In the genomic region with DNA sequence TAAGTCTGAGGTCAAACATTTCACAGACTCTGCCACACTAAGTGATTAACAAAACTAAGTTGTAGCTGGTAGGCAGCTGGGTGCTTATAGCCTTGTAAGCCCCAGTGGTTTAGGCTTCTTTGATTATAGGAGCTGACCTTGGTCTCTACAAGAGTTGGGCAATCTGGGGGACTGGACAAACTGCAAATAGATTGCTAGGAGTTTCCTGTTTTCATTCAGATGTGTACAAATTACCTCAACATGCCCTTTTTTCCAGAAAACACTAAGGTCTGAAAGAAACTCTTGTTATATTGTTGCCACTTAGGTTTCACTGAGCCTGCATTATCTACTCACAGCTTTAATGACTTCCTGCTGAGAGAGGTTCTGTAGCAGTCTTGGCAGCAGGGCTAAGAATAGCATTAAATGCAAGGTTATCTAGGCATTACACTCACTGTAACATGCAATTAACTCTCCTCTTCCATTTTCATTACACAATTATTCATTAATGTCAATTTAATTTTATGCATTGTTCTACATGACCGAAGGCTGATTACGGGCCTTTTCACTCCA, we compare ENCODE assay signal across 1 cellular context.
TF ChIP-seq lines count a peak whose summit lies in the region.

No MANE protein-coding gene starts in this region.

TF ChIP-seq in HepG2, 621 proteins besides CTCF, POLR2A, EP300 and RAD21 (continued from another document and continues in another):
- TF ChIP-seq, protein P1, sequence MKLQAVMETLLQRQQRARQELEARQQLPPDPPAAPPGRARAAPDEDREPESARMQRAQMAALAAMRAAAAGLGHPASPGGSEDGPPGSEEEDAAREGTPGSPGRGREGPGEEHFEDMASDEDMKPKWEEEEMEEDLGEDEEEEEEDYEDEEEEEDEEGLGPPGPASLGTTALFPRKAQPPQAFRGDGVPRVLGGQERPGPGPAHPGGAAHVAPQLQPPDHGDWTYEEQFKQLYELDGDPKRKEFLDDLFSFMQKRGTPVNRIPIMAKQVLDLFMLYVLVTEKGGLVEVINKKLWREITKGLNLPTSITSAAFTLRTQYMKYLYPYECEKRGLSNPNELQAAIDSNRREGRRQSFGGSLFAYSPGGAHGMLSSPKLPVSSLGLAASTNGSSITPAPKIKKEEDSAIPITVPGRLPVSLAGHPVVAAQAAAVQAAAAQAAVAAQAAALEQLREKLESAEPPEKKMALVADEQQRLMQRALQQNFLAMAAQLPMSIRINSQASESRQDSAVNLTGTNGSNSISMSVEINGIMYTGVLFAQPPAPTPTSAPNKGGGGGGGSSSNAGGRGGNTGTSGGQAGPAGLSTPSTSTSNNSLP (IDR thresholded peaks at IDR 0.05; ENCODE audit: low read depth, low read length) = peak; percentile 30; the same call in 1 of the 2 replicates
- TF ChIP-seq PRPF4 (IDR thresholded peaks at IDR 0.05; ENCODE audit: low read depth, low read length, poor library complexity, severe bottlenecking) = no peak
- 0 out of 2 replicates have a peak, but pooled peaks have one; percentile 38 for TF ChIP-seq NCOR1 (IDR thresholded peaks at IDR 0.05; ENCODE audit: borderline replicate concordance, low read length)
- TF ChIP-seq, protein P2, sequence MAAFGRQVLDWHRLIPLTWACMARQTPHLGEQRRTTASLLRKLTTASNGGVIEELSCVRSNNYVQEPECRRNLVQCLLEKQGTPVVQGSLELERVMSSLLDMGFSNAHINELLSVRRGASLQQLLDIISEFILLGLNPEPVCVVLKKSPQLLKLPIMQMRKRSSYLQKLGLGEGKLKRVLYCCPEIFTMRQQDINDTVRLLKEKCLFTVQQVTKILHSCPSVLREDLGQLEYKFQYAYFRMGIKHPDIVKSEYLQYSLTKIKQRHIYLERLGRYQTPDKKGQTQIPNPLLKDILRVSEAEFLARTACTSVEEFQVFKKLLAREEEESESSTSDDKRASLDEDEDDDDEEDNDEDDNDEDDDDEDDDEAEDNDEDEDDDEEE (CRISPR knock-in tag; IDR thresholded peaks at IDR 0.05) = no peak
- TF ChIP-seq, protein P3, sequence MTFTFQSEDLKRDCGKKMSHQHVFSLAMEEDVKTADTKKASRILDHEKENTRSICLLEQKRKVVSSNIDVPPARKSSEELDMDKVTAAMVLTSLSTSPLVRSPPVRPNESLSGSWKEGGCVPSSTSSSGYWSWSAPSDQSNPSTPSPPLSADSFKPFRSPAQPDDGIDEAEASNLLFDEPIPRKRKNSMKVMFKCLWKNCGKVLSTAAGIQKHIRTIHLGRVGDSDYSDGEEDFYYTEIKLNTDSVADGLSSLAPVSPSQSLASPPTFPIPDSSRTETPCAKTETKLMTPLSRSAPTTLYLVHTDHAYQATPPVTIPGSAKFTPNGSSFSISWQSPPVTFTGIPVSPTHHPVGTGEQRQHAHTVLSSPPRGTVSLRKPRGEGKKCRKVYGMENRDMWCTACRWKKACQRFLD (CRISPR knock-in tag; IDR thresholded peaks at IDR 0.05; ENCODE audit: borderline replicate concordance) = no peak
- TF ChIP-seq, protein P4, sequence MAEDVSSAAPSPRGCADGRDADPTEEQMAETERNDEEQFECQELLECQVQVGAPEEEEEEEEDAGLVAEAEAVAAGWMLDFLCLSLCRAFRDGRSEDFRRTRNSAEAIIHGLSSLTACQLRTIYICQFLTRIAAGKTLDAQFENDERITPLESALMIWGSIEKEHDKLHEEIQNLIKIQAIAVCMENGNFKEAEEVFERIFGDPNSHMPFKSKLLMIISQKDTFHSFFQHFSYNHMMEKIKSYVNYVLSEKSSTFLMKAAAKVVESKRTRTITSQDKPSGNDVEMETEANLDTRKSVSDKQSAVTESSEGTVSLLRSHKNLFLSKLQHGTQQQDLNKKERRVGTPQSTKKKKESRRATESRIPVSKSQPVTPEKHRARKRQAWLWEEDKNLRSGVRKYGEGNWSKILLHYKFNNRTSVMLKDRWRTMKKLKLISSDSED (CRISPR knock-in tag; IDR thresholded peaks at IDR 0.05) = no peak
- TF ChIP-seq, protein P5, sequence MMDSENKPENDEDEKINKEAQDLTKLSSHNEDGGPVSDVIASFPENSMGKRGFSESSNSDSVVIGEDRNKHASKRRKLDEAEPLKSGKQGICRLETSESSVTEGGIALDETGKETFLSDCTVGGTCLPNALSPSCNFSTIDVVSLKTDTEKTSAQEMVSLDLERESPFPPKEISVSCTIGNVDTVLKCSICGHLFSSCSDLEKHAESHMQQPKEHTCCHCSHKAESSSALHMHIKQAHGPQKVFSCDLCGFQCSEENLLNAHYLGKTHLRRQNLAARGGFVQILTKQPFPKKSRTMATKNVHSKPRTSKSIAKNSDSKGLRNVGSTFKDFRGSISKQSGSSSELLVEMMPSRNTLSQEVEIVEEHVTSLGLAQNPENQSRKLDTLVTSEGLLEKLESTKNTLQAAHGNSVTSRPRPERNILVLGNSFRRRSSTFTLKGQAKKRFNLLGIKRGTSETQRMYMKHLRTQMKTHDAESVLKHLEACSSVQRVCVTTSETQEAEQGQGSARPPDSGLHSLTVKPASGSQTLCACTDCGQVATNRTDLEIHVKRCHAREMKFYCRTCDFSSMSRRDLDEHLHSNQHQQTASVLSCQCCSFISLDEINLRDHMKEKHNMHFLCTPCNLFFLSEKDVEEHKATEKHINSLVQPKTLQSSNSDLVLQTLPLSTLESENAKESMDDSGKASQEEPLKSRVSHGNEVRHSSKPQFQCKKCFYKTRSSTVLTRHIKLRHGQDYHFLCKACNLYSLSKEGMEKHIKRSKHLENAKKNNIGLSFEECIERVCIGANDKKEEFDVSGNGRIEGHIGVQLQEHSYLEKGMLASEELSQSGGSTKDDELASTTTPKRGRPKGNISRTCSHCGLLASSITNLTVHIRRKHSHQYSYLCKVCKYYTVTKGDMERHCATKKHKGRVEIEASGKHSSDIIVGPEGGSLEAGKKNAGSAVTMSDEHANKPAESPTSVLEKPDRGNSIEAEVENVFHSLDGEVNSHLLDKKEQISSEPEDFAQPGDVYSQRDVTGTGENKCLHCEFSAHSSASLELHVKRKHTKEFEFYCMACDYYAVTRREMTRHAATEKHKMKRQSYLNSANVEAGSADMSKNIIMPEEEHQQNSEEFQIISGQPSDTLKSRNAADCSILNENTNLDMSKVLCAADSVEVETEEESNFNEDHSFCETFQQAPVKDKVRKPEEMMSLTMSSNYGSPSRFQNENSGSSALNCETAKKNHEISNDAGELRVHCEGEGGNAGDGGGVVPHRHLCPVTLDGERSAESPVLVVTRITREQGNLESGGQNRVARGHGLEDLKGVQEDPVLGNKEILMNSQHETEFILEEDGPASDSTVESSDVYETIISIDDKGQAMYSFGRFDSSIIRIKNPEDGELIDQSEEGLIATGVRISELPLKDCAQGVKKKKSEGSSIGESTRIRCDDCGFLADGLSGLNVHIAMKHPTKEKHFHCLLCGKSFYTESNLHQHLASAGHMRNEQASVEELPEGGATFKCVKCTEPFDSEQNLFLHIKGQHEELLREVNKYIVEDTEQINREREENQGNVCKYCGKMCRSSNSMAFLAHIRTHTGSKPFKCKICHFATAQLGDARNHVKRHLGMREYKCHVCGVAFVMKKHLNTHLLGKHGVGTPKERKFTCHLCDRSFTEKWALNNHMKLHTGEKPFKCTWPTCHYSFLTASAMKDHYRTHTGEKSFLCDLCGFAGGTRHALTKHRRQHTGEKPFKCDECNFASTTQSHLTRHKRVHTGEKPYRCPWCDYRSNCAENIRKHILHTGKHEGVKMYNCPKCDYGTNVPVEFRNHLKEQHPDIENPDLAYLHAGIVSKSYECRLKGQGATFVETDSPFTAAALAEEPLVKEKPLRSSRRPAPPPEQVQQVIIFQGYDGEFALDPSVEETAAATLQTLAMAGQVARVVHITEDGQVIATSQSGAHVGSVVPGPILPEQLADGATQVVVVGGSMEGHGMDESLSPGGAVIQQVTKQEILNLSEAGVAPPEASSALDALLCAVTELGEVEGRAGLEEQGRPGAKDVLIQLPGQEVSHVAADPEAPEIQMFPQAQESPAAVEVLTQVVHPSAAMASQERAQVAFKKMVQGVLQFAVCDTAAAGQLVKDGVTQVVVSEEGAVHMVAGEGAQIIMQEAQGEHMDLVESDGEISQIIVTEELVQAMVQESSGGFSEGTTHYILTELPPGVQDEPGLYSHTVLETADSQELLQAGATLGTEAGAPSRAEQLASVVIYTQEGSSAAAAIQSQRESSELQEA (CRISPR knock-in tag; IDR thresholded peaks at IDR 0.05; ENCODE audit: not compliant biosample characterization) = no peak
- no peak for TF ChIP-seq CAMTA2 (CRISPR knock-in tag; IDR thresholded peaks at IDR 0.05; ENCODE audit: borderline replicate concordance)
- TF ChIP-seq ARHGAP35 (CRISPR knock-in tag; IDR thresholded peaks at IDR 0.05; ENCODE audit: borderline replicate concordance) = no peak
- no peak for TF ChIP-seq NBN (conservative IDR thresholded peaks at IDR 0.05)
- TF ChIP-seq ZNF235 (CRISPR knock-in tag; IDR thresholded peaks at IDR 0.05; ENCODE audit: borderline replicate concordance) = no peak
- TF ChIP-seq CENPX (CRISPR knock-in tag; IDR thresholded peaks at IDR 0.05) = no peak
- TF ChIP-seq ZBTB38 (CRISPR knock-in tag; IDR thresholded peaks at IDR 0.05) = no peak
- TF ChIP-seq, protein P6, sequence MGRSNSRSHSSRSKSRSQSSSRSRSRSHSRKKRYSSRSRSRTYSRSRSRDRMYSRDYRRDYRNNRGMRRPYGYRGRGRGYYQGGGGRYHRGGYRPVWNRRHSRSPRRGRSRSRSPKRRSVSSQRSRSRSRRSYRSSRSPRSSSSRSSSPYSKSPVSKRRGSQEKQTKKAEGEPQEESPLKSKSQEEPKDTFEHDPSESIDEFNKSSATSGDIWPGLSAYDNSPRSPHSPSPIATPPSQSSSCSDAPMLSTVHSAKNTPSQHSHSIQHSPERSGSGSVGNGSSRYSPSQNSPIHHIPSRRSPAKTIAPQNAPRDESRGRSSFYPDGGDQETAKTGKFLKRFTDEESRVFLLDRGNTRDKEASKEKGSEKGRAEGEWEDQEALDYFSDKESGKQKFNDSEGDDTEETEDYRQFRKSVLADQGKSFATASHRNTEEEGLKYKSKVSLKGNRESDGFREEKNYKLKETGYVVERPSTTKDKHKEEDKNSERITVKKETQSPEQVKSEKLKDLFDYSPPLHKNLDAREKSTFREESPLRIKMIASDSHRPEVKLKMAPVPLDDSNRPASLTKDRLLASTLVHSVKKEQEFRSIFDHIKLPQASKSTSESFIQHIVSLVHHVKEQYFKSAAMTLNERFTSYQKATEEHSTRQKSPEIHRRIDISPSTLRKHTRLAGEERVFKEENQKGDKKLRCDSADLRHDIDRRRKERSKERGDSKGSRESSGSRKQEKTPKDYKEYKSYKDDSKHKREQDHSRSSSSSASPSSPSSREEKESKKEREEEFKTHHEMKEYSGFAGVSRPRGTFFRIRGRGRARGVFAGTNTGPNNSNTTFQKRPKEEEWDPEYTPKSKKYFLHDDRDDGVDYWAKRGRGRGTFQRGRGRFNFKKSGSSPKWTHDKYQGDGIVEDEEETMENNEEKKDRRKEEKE (IDR thresholded peaks at IDR 0.05) = no peak
- no peak for TF ChIP-seq SP4 (CRISPR knock-in tag; IDR thresholded peaks at IDR 0.05)
- no peak for TF ChIP-seq HNRNPLL (IDR thresholded peaks at IDR 0.05; ENCODE audit: low read depth, low read length, poor library complexity, severe bottlenecking)
- no peak for TF ChIP-seq HNRNPH1 (optimal IDR thresholded peaks at IDR 0.05; ENCODE audit: low read depth, low read length)
- TF ChIP-seq ZNF883 (CRISPR knock-in tag; IDR thresholded peaks at IDR 0.05; ENCODE audit: not compliant biosample characterization) = no peak
- TF ChIP-seq, protein P7, sequence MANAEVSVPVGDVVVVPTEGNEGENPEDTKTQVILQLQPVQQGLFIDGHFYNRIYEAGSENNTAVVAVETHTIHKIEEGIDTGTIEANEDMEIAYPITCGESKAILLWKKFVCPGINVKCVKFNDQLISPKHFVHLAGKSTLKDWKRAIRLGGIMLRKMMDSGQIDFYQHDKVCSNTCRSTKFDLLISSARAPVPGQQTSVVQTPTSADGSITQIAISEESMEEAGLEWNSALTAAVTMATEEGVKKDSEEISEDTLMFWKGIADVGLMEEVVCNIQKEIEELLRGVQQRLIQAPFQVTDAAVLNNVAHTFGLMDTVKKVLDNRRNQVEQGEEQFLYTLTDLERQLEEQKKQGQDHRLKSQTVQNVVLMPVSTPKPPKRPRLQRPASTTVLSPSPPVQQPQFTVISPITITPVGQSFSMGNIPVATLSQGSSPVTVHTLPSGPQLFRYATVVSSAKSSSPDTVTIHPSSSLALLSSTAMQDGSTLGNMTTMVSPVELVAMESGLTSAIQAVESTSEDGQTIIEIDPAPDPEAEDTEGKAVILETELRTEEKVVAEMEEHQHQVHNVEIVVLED (CRISPR knock-in tag; IDR thresholded peaks at IDR 0.05; ENCODE audit: borderline replicate concordance) = peak; percentile 32; the same call in 1 of the 2 replicates
- TF ChIP-seq NR2F6 (IDR thresholded peaks at IDR 0.05) = peak; percentile 72
- peak; percentile 55 for TF ChIP-seq NR2F6 (CRISPR knock-in tag; IDR thresholded peaks at IDR 0.05)
- no peak for TF ChIP-seq KLF15 (CRISPR knock-in tag; IDR thresholded peaks at IDR 0.05; ENCODE audit: borderline replicate concordance)
- TF ChIP-seq NR2F1 (CRISPR knock-in tag; IDR thresholded peaks at IDR 0.05) = no peak
- TF ChIP-seq, protein P8, sequence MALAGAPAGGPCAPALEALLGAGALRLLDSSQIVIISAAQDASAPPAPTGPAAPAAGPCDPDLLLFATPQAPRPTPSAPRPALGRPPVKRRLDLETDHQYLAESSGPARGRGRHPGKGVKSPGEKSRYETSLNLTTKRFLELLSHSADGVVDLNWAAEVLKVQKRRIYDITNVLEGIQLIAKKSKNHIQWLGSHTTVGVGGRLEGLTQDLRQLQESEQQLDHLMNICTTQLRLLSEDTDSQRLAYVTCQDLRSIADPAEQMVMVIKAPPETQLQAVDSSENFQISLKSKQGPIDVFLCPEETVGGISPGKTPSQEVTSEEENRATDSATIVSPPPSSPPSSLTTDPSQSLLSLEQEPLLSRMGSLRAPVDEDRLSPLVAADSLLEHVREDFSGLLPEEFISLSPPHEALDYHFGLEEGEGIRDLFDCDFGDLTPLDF (CRISPR knock-in tag; IDR thresholded peaks at IDR 0.05) = no peak
- TF ChIP-seq, protein P9, sequence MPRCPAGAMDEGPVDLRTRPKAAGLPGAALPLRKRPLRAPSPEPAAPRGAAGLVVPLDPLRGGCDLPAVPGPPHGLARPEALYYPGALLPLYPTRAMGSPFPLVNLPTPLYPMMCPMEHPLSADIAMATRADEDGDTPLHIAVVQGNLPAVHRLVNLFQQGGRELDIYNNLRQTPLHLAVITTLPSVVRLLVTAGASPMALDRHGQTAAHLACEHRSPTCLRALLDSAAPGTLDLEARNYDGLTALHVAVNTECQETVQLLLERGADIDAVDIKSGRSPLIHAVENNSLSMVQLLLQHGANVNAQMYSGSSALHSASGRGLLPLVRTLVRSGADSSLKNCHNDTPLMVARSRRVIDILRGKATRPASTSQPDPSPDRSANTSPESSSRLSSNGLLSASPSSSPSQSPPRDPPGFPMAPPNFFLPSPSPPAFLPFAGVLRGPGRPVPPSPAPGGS (CRISPR knock-in tag; IDR thresholded peaks at IDR 0.05) = no peak
- no peak for TF ChIP-seq KDM5A (IDR thresholded peaks at IDR 0.05; ENCODE audit: borderline replicate concordance, low read length)
